ENCODE assay signal across 8 cellular contexts in genomic region chr7:816751-817671, GRCh38. TPM values are rescaled to one million over a fixed set of nuclear protein-coding genes. Genes with fewer than 3 reads are reported as not detected.
DNase-seq lines count a peak whose midpoint lies in the region; ATAC-seq and TF ChIP-seq lines count a peak whose summit lies in the region.

No MANE protein-coding gene starts in this region.

- peak; percentile 36 for DNase-seq in EL
- DNase-seq in NAMALWA (ENCODE audit: low spot score), result peak; percentile 63
- peak; percentile 75 for DNase-seq in activated CD8-positive, alpha-beta memory T cell treated with anti-CD3 and anti-CD28 coated beads for 24 hours
- peak; percentile 56 to 69 for DNase-seq in erythroblast (lab: John Stamatoyannopoulos, UW)
- DNase-seq in omental fat pad (ENCODE audit: low spot score), result no peak
- no peak for DNase-seq in UCSD-AML1 (lab: John Stamatoyannopoulos, UW; ENCODE audit: unreplicated experiment)

- no peak for TF ChIP-seq CTCF in omental fat pad (IDR thresholded peaks at IDR 0.05)

- ATAC-seq in GM21825 (IDR thresholded peaks at IDR 0.05; ENCODE audit: unreplicated experiment) (peak; percentile 15), omental fat pad (ENCODE audit: low FRiP score) (peak; percentile 8), GM21447 (IDR thresholded peaks at IDR 0.05; ENCODE audit: unreplicated experiment) (no peak)

- TF ChIP-seq POLR2A in erythroblast (IDR thresholded peaks at IDR 0.05; ENCODE audit: low read length), result no peak

RNA-seq across cellular contexts. Expression of gene SUN1, which starts 15.3 kb away (rescaled TPM):
- total RNA-seq in omental fat pad, result 100 to 1,000 TPM; 124 to 245 (median 174) TPM

RNA-seq across cellular contexts. Expression of gene GET4, which starts 59.3 kb away (rescaled TPM):
- total RNA-seq in omental fat pad, result 10 to 100 TPM; 18.7 to 28.5 (median 23.5) TPM

Comparison
In these comparisons a context has a peak if more than half of its experiments do, and no peak if none do; other contexts are left out.
1. DNase-seq: peak in EL (single experiment), NAMALWA (single experiment), activated CD8-positive, alpha-beta memory T cell treated with anti-CD3 and anti-CD28 coated beads for 24 hours (single experiment) and erythroblast (2 of 2); none in omental fat pad (single experiment) and UCSD-AML1 (single experiment).